Comparison of ENCODE assay signal across 8 cellular contexts in genomic region chr4:107721436-107722090, GRCh38. TPM values are rescaled to one million over a fixed set of nuclear protein-coding genes. Genes with fewer than 3 reads are reported as not detected.
A peak's percentile ranks its signal among the peaks of the same experiment; 100 is the strongest.
DNase-seq lines count a peak whose midpoint lies in the region; ATAC-seq and TF ChIP-seq lines count a peak whose summit lies in the region.

No MANE protein-coding gene starts in this region.

- peaks cover 32% of the 10 kb centered on the region for H3K4me1 Mint-ChIP-seq in GM23338
- peaks cover 27% of the 10 kb centered on the region for H3K4me1 Mint-ChIP-seq in dendritic cell treated with granulocyte-macrophage colony-stimulating factor and Interleukin-4, amounts not matched to agents 40 ng/mL and 50 ng/mL, for 4 days (ENCODE audit: low read depth)

- no peak overlapping the region for H3K27ac Mint-ChIP-seq in GM23338
- H3K27ac Mint-ChIP-seq in dendritic cell treated with granulocyte-macrophage colony-stimulating factor and Interleukin-4, amounts not matched to agents 40 ng/mL and 50 ng/mL, for 4 days, result peak overlapping the region; percentile 85

- no peak for TF ChIP-seq CTCF in GM23338 (conservative IDR thresholded peaks at IDR 0.05; ENCODE audit: low read depth in 2 of 2)
- TF ChIP-seq CTCF in neural cell (IDR thresholded peaks at IDR 0.05; ENCODE audit: poor library complexity, severe bottlenecking), result no peak

- no peaks in the 10 kb centered on the region for H3K9me3 ChIP-seq in neural cell (ENCODE audit: low read length)

- TF ChIP-seq EP300 in neural cell (conservative IDR thresholded peaks at IDR 0.05; ENCODE audit: poor library complexity, severe bottlenecking), result no peak

- DNase-seq in GM23338 (ENCODE audit: low spot score) (peak; percentile 57), NCI-H1930 (lab: John Stamatoyannopoulos, UW) (no peak), inferior parietal cortex (ENCODE audit: extremely low spot score) (no peak)
- DNase-seq in activated CD4-positive, CD25-positive, alpha-beta regulatory T cell treated with anti-CD3 and anti-CD28 coated beads, Interleukin-2, amount 50 U/mL, for 72 hours, result peak; percentile 51

- H3K9me3 Mint-ChIP-seq in GM23338, result no peaks in the 10 kb centered on the region; the same call in 2 of the 3 replicates
- no peaks in the 10 kb centered on the region for H3K9me3 Mint-ChIP-seq in dendritic cell treated with granulocyte-macrophage colony-stimulating factor and Interleukin-4, amounts not matched to agents 40 ng/mL and 50 ng/mL, for 4 days

- H3K9ac ChIP-seq in neural cell (ENCODE audit: low read length), result peak overlapping the region; percentile 75

- ATAC-seq in GM23338 (peak; percentile 10), GM18520 (IDR thresholded peaks at IDR 0.05; ENCODE audit: unreplicated experiment) (no peak), HG02623 (IDR thresholded peaks at IDR 0.05; ENCODE audit: unreplicated experiment) (no peak)

- H3K9me2 ChIP-seq in GM23338 (ENCODE audit: insufficient read depth) (no peaks in the 10 kb centered on the region), neural cell (ENCODE audit: insufficient read depth, low read length) (no peaks in the 10 kb centered on the region)

- TF ChIP-seq RAD21 in neural cell (conservative IDR thresholded peaks at IDR 0.05), result no peak

- H3F3A ChIP-seq in GM23338 (replicated peaks; ENCODE audit: low read depth), result peaks cover 9% of the 10 kb centered on the region
- H3F3A ChIP-seq in neural cell (ENCODE audit: insufficient read depth, low read length, poor library complexity, severe bottlenecking), result peaks cover 8% of the 10 kb centered on the region

- H3K79me2 ChIP-seq in GM23338 (replicated peaks; ENCODE audit: insufficient read depth) (peaks cover 29% of the 10 kb centered on the region), neural cell (replicated peaks; ENCODE audit: insufficient read depth, low read length) (peaks cover 24% of the 10 kb centered on the region)

- peaks cover 7% of the 10 kb centered on the region; the same call in 1 of the 2 replicates for H3K27me3 ChIP-seq in GM23338 (ENCODE audit: insufficient read depth)
- no peaks in the 10 kb centered on the region for H3K27me3 ChIP-seq in neural cell (ENCODE audit: insufficient read depth, low read depth, low read length)

- H3K36me3 ChIP-seq in GM23338 (ENCODE audit: insufficient read depth), result no peaks in the 10 kb centered on the region
- no peaks in the 10 kb centered on the region for H3K36me3 ChIP-seq in neural cell (ENCODE audit: insufficient read depth, low read length)

- intact Hi-C loops in dendritic cell treated with granulocyte-macrophage colony-stimulating factor and Interleukin-4, amounts not matched to agents 40 ng/mL and 50 ng/mL, for 4 days (cut with micrococcal nuclease), result no loop called here

- H3K36me3 Mint-ChIP-seq in GM23338 (ENCODE audit: low read depth), result no peaks in the 10 kb centered on the region
- peaks cover 26% of the 10 kb centered on the region for H3K36me3 Mint-ChIP-seq in dendritic cell treated with granulocyte-macrophage colony-stimulating factor and Interleukin-4, amounts not matched to agents 40 ng/mL and 50 ng/mL, for 4 days (ENCODE audit: low read depth)

- peak overlapping the region; percentile 100 for H2AFZ ChIP-seq in GM23338
- peak overlapping the region; percentile 33 for H2AFZ ChIP-seq in neural cell (ENCODE audit: low read depth, low read length)

- H3K4me3 Mint-ChIP-seq in GM23338, result peak overlapping the region; percentile 91
- H3K4me3 Mint-ChIP-seq in dendritic cell treated with granulocyte-macrophage colony-stimulating factor and Interleukin-4, amounts not matched to agents 40 ng/mL and 50 ng/mL, for 4 days, result peak overlapping the region; percentile 89

- H3K4me2 ChIP-seq in GM23338 (peak overlapping the region; percentile 99), neural cell (ENCODE audit: low read length) (peak overlapping the region; percentile 55)

- H3K4me1 ChIP-seq in GM23338 (ENCODE audit: insufficient read depth), result peaks cover 37% of the 10 kb centered on the region

- H4K20me1 ChIP-seq in GM23338 (replicated peaks; ENCODE audit: insufficient read depth) (peaks cover 10% of the 10 kb centered on the region; the same call in 1 of the 2 replicates), neural cell (ENCODE audit: insufficient read depth) (no peaks in the 10 kb centered on the region)

- no peak overlapping the region for H3K27ac ChIP-seq in GM23338 (ENCODE audit: low read depth)
- H3K27ac ChIP-seq in neural cell (ENCODE audit: low read length), result peak overlapping the region; percentile 90

- H3K4me3 ChIP-seq in GM23338 (peak overlapping the region; percentile 90), neural cell (ENCODE audit: low read length) (peak overlapping the region; percentile 72)

- H3K27me3 Mint-ChIP-seq in GM23338 (ENCODE audit: insufficient read depth, low read depth, poor library complexity), result peaks cover 12% of the 10 kb centered on the region
- peaks cover 8% of the 10 kb centered on the region for H3K27me3 Mint-ChIP-seq in dendritic cell treated with granulocyte-macrophage colony-stimulating factor and Interleukin-4, amounts not matched to agents 40 ng/mL and 50 ng/mL, for 4 days

TF ChIP-seq in GM23338, 12 proteins besides CTCF, POLR2A, EP300 and RAD21:
- 0 out of 2 replicates have a peak, but pooled peaks have one; percentile 14 for TF ChIP-seq CREB1 (CRISPR knock-in tag; IDR thresholded peaks at IDR 0.05; ENCODE audit: low read depth)
- TF ChIP-seq POLR2AphosphoS5 (IDR thresholded peaks at IDR 0.05; ENCODE audit: low read depth), result 0 out of 2 replicates have a peak, but pooled peaks have one; percentile 24
- no peak for TF ChIP-seq REST (IDR thresholded peaks at IDR 0.05; ENCODE audit: unreplicated experiment)
- TF ChIP-seq ZNF331 (CRISPR knock-in tag; IDR thresholded peaks at IDR 0.05; ENCODE audit: low read depth), result no peak

TF ChIP-seq in neural cell, 6 proteins besides CTCF, POLR2A, EP300 and RAD21:
- no peak for TF ChIP-seq TAF1 (IDR thresholded peaks at IDR 0.05; ENCODE audit: low read depth)
- TF ChIP-seq REST (IDR thresholded peaks at IDR 0.05; ENCODE audit: borderline replicate concordance), result no peak
- no peak for TF ChIP-seq MXI1 (conservative IDR thresholded peaks at IDR 0.05; ENCODE audit: poor library complexity, severe bottlenecking)
- TF ChIP-seq POLR2AphosphoS5 (IDR thresholded peaks at IDR 0.05), result no peak
- TF ChIP-seq SMC3 (conservative IDR thresholded peaks at IDR 0.05; ENCODE audit: poor library complexity), result no peak
- no peak for TF ChIP-seq EZH2 (IDR thresholded peaks at IDR 0.05; ENCODE audit: borderline replicate concordance, insufficient read depth, low read length, poor library complexity, severe bottlenecking)

RNA-seq across cellular contexts. Expression of gene PAPSS1, which starts 1.5 kb away (rescaled TPM):
- 79.1 and 85.8 TPM in 2 replicates for total RNA-seq in GM23338 (2014; rRNA removed; shearing (Covaris generic))
- polyA plus RNA-seq in GM23338 (2016; fragmentation: Nextera tagmentation; extraction: Ambion mirVana) (72.0 and 76.6 TPM in 2 replicates), neural cell (204 and 216 TPM in 2 replicates)
- polyA minus RNA-seq in neural cell, result 192 and 196 TPM in 2 replicates

Comparison
In these comparisons a context has a peak if more than half of its experiments do, and no peak if none do; other contexts are left out.
1. DNase-seq: peak in GM23338 (single experiment) and activated CD4-positive, CD25-positive, alpha-beta regulatory T cell treated with anti-CD3 and anti-CD28 coated beads, Interleukin-2, amount 50 U/mL, for 72 hours (single experiment); none in NCI-H1930 (0 of 2) and inferior parietal cortex (single experiment).